1 cellular context compared by ENCODE assay signal in genomic region chr4:122766950-122767349, GRCh38.
A peak's percentile ranks its signal among the peaks of the same experiment; 100 is the strongest.
TF ChIP-seq lines count a peak whose summit lies in the region.

No MANE protein-coding gene starts in this region.

TF ChIP-seq in HepG2, 621 proteins besides CTCF, POLR2A, EP300 and RAD21 (continued from another document and continues in another):
- TF ChIP-seq ZNF513 (CRISPR knock-in tag; conservative IDR thresholded peaks at IDR 0.05), result no peak
- 0 out of 2 replicates have a peak, but pooled peaks have one; percentile 62 for TF ChIP-seq SMYD3 (CRISPR knock-in tag; IDR thresholded peaks at IDR 0.05)
- TF ChIP-seq HOMEZ (CRISPR knock-in tag; IDR thresholded peaks at IDR 0.05; ENCODE audit: low read depth), result peak; percentile 94
- TF ChIP-seq SCMH1 (CRISPR knock-in tag; IDR thresholded peaks at IDR 0.05; ENCODE audit: borderline replicate concordance), result no peak
- TF ChIP-seq ATF6 (CRISPR knock-in tag; conservative IDR thresholded peaks at IDR 0.05), result no peak
- TF ChIP-seq REXO4 (CRISPR knock-in tag; IDR thresholded peaks at IDR 0.05; ENCODE audit: borderline replicate concordance), result no peak
- no peak for TF ChIP-seq ZNF639 (CRISPR knock-in tag; conservative IDR thresholded peaks at IDR 0.05)
- 0 out of 2 replicates have a peak, but pooled peaks have one; percentile 65 for TF ChIP-seq ZNF724P (CRISPR knock-in tag; IDR thresholded peaks at IDR 0.05; ENCODE audit: borderline replicate concordance)
- peak; percentile 79 for TF ChIP-seq CEBPG (CRISPR knock-in tag; IDR thresholded peaks at IDR 0.05)
- TF ChIP-seq ZNF124 (CRISPR knock-in tag; IDR thresholded peaks at IDR 0.05), result no peak
- no peak for TF ChIP-seq ZNF10 (CRISPR knock-in tag; IDR thresholded peaks at IDR 0.05; ENCODE audit: borderline replicate concordance, low read depth)
- TF ChIP-seq MED13 (CRISPR knock-in tag; IDR thresholded peaks at IDR 0.05), result no peak
- no peak for TF ChIP-seq ZGPAT (CRISPR knock-in tag; IDR thresholded peaks at IDR 0.05)
- no peak for TF ChIP-seq TEAD2 (CRISPR knock-in tag; IDR thresholded peaks at IDR 0.05)
- TF ChIP-seq ZNF3 (CRISPR knock-in tag; IDR thresholded peaks at IDR 0.05), result no peak
- no peak for TF ChIP-seq ZNF367 (CRISPR knock-in tag; IDR thresholded peaks at IDR 0.05; ENCODE audit: borderline replicate concordance)
- TF ChIP-seq CENPBD1 (CRISPR knock-in tag; IDR thresholded peaks at IDR 0.05; ENCODE audit: borderline replicate concordance, low read depth), result no peak
- TF ChIP-seq JUND (CRISPR knock-in tag; IDR thresholded peaks at IDR 0.05), result no peak
- TF ChIP-seq ERF (CRISPR knock-in tag; IDR thresholded peaks at IDR 0.05), result peak; percentile 56; the same call in 1 of the 2 replicates
- TF ChIP-seq ZNF772 (CRISPR knock-in tag; IDR thresholded peaks at IDR 0.05), result no peak
- no peak for TF ChIP-seq SP140L (CRISPR knock-in tag; IDR thresholded peaks at IDR 0.05; ENCODE audit: borderline replicate concordance)
- no peak for TF ChIP-seq ZNF180 (CRISPR knock-in tag; IDR thresholded peaks at IDR 0.05; ENCODE audit: borderline replicate concordance, low read depth)
- TF ChIP-seq SRY (CRISPR knock-in tag; IDR thresholded peaks at IDR 0.05), result no peak
- TF ChIP-seq HNRNPUL1 (IDR thresholded peaks at IDR 0.05; ENCODE audit: low read depth, low read length), result no peak
- TF ChIP-seq ZNF256 (CRISPR knock-in tag; conservative IDR thresholded peaks at IDR 0.05), result no peak
- TF ChIP-seq TARDBP (CRISPR knock-in tag; IDR thresholded peaks at IDR 0.05), result peak; percentile 92
- TF ChIP-seq ZEB1 (IDR thresholded peaks at IDR 0.05; ENCODE audit: insufficient replicate concordance, low read depth), result no peak
- 0 out of 2 replicates have a peak, but pooled peaks have one; percentile 35 for TF ChIP-seq IRX3 (CRISPR knock-in tag; IDR thresholded peaks at IDR 0.05; ENCODE audit: borderline replicate concordance, low read depth)
- TF ChIP-seq ZNF768 (CRISPR knock-in tag; IDR thresholded peaks at IDR 0.05), result no peak
- TF ChIP-seq CCAR2 (optimal IDR thresholded peaks at IDR 0.05; ENCODE audit: low read depth, low read length), result no peak
- no peak for TF ChIP-seq ZBED4 (CRISPR knock-in tag; IDR thresholded peaks at IDR 0.05; ENCODE audit: borderline replicate concordance)
- TF ChIP-seq ZNF552 (CRISPR knock-in tag; IDR thresholded peaks at IDR 0.05; ENCODE audit: borderline replicate concordance), result no peak
- TF ChIP-seq U2AF1 (optimal IDR thresholded peaks at IDR 0.05; ENCODE audit: low read depth, low read length), result no peak
- no peak for TF ChIP-seq STAT6 (CRISPR knock-in tag; IDR thresholded peaks at IDR 0.05; ENCODE audit: borderline replicate concordance)
- no peak for TF ChIP-seq ZNF879 (CRISPR knock-in tag; IDR thresholded peaks at IDR 0.05)
- TF ChIP-seq SNRNP70 (IDR thresholded peaks at IDR 0.05; ENCODE audit: low read depth, low read length), result no peak
- no peak for TF ChIP-seq ZNF562 (CRISPR knock-in tag; IDR thresholded peaks at IDR 0.05; ENCODE audit: borderline replicate concordance)
- TF ChIP-seq ZNF224 (CRISPR knock-in tag; IDR thresholded peaks at IDR 0.05), result no peak
- peak; percentile 29; the same call in 1 of the 2 replicates for TF ChIP-seq ZFP90 (CRISPR knock-in tag; IDR thresholded peaks at IDR 0.05; ENCODE audit: borderline replicate concordance)
- TF ChIP-seq ZNF235 (CRISPR knock-in tag; IDR thresholded peaks at IDR 0.05; ENCODE audit: borderline replicate concordance), result no peak
- TF ChIP-seq MLX (CRISPR knock-in tag; IDR thresholded peaks at IDR 0.05), result peak; percentile 68
- no peak for TF ChIP-seq BHLHE40 (IDR thresholded peaks at IDR 0.05; ENCODE audit: low read length)
- no peak for TF ChIP-seq NFATC3 (CRISPR knock-in tag; IDR thresholded peaks at IDR 0.05)
- peak; percentile 76; the same call in 1 of the 2 replicates for TF ChIP-seq ATF2 (CRISPR knock-in tag; IDR thresholded peaks at IDR 0.05)
- TF ChIP-seq NR2F6 (IDR thresholded peaks at IDR 0.05), result peak; percentile 68
- TF ChIP-seq NR2F6 (CRISPR knock-in tag; IDR thresholded peaks at IDR 0.05), result peak; percentile 62; the same call in 1 of the 2 replicates
- no peak for TF ChIP-seq ZNF468 (CRISPR knock-in tag; IDR thresholded peaks at IDR 0.05)
- TF ChIP-seq THRA (CRISPR knock-in tag; IDR thresholded peaks at IDR 0.05; ENCODE audit: borderline replicate concordance), result peak; percentile 38; the same call in 1 of the 2 replicates
